16 cellular contexts compared by ENCODE assay signal in the genomic region with DNA sequence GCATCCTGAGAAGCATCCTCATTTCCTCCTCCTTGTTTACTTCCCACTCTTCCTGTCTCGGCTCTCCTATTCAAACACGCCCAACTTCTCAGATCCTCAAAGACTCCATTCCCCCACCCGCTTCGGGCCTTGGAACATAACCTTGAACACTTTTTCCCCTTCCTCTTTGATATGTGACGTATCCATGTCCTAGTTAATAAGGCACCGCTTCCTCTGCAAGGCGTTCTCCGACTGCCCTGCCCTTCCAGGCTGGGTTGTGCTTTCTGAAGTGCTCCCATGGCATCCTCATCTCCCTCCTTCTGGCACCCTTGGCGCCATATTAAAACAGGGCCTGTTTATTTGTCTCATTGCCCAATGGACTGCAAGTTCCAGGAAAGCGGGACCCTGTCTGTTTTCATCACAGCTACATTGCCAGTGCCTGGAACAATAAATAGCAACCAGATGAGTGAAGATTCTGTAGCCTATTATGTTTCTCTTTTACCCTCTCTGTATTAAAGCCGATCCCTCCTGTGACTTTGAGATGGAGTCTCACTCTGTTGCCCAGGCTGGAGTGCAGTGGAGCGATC.
DNase-seq lines count a peak whose midpoint lies in the region; ATAC-seq and TF ChIP-seq lines count a peak whose summit lies in the region.
"Had no signal": no experiment of that assay in that cellular context is flagged by ENCODE, and none has a peak within 500 bp of the region (broad histone marks: within the 10 kb centered on the region; RNA-seq: fewer than 3 reads in every experiment).

No MANE protein-coding gene starts in this region.

- H3K9me3 ChIP-seq in right atrium auricular region = no peaks in the 10 kb centered on the region
- no peaks in the 10 kb centered on the region for H3K9me3 ChIP-seq in naive thymus-derived CD4-positive, alpha-beta T cell (ENCODE audit: control insufficient read depth in 2 of 3, low read length in 3 of 3)
- no peaks in the 10 kb centered on the region for H3K9me3 ChIP-seq in upper lobe of right lung
- H3K9me3 ChIP-seq: heart left ventricle had no signal

- no peak for ATAC-seq in Right ventricle myocardium superior (ENCODE audit: poor library complexity)
- ATAC-seq in naive thymus-derived CD4-positive, alpha-beta T cell = no peak
- peak; percentile 43 for ATAC-seq in upper lobe of right lung

- H3K27ac ChIP-seq in right atrium auricular region = no peak overlapping the region
- H3K27ac ChIP-seq in naive thymus-derived CD4-positive, alpha-beta T cell (ENCODE audit: low read depth, low read length) = no peak overlapping the region
- peak overlapping the region; percentile 65 for H3K27ac ChIP-seq in upper lobe of right lung
- H3K27ac ChIP-seq: cardiac muscle cell, neural progenitor cell, PC-9 had no signal

- H3K27ac Mint-ChIP-seq in activated naive CD8-positive, alpha-beta T cell = peak overlapping the region; percentile 89
- peak overlapping the region in 8 of 9 donors; percentile 38 to 91 (median 85) for H3K27ac Mint-ChIP-seq in naive thymus-derived CD4-positive, alpha-beta T cell
- H3K27ac Mint-ChIP-seq: neural progenitor cell had no signal

- H3K4me3 ChIP-seq in right atrium auricular region (no peak overlapping the region), upper lobe of right lung (no peak overlapping the region)
- no peak overlapping the region for H3K4me3 ChIP-seq in naive thymus-derived CD4-positive, alpha-beta T cell (ENCODE audit: low read length)
- H3K4me3 ChIP-seq: cardiac muscle cell, heart left ventricle, neural progenitor cell, PC-9 had no signal

- peaks cover 18% of the 10 kb centered on the region for H3K36me3 ChIP-seq in right atrium auricular region
- H3K36me3 ChIP-seq in naive thymus-derived CD4-positive, alpha-beta T cell (ENCODE audit: control insufficient read depth in 2 of 3, insufficient read depth in 3 of 3, low read length in 3 of 3) = peaks cover 18 to 29% (median 26%) of the 10 kb centered on the region in 3 experiments
- H3K36me3 ChIP-seq in upper lobe of right lung = peaks cover 8% of the 10 kb centered on the region
- H3K36me3 ChIP-seq: cardiac muscle cell, neural progenitor cell had no signal

- H3K36me3 Mint-ChIP-seq in activated naive CD8-positive, alpha-beta T cell = peaks cover 23% of the 10 kb centered on the region
- H3K36me3 Mint-ChIP-seq in naive thymus-derived CD4-positive, alpha-beta T cell = peaks cover 3 to 53% (median 31%) of the 10 kb centered on the region in 5 donors

- no peak for TF ChIP-seq CTCF in right atrium auricular region (IDR thresholded peaks at IDR 0.05)
- no peak for TF ChIP-seq CTCF in upper lobe of right lung (IDR thresholded peaks at IDR 0.05)

- peaks cover 0 to 49% of the 10 kb centered on the region in 2 donors for H3K4me1 ChIP-seq in right atrium auricular region
- peaks cover 40 to 45% of the 10 kb centered on the region in 2 donors for H3K4me1 ChIP-seq in naive thymus-derived CD4-positive, alpha-beta T cell (ENCODE audit: control insufficient read depth in 2 of 2, insufficient read depth in 2 of 2, low read length in 2 of 2)
- H3K4me1 ChIP-seq in upper lobe of right lung = peaks cover 32% of the 10 kb centered on the region

- H3K9me3 Mint-ChIP-seq in activated naive CD8-positive, alpha-beta T cell (ENCODE audit: low read depth) = no peaks in the 10 kb centered on the region
- peaks cover 0 to 2% (median 0%) of the 10 kb centered on the region in 11 donors for H3K9me3 Mint-ChIP-seq in naive thymus-derived CD4-positive, alpha-beta T cell

- H3K4me1 Mint-ChIP-seq in activated naive CD8-positive, alpha-beta T cell (ENCODE audit: low read depth) = peaks cover 82% of the 10 kb centered on the region
- H3K4me1 Mint-ChIP-seq in naive thymus-derived CD4-positive, alpha-beta T cell = peaks cover 39 to 88% (median 79%) of the 10 kb centered on the region in 7 donors

- POLR2A ChIA-PET in naive thymus-derived CD4-positive, alpha-beta T cell (lab: Charles Lee) = interaction anchor here (0.7 to 1.4 kb wide), 2 partner anchors 145 to 153 kb away, joined by 3 to 4 read pairs; no protein-coding TSS in a partner anchor

- DNase-seq in right atrium auricular region (ENCODE audit: low spot score) = peak; percentile 54
- no peak for DNase-seq in Right ventricle myocardium superior
- DNase-seq in naive thymus-derived CD4-positive, alpha-beta T cell = no peak
- DNase-seq in upper lobe of right lung = no peak
- DNase-seq in ureter (ENCODE audit: low spot score) = no peak
- DNase-seq in NCI-H2171 (lab: John Stamatoyannopoulos, UW) = no peak
- DNase-seq: effector CD4-positive, alpha-beta T cell; NCI-H1436; NCI-H2171 treated with DMSO at 0.1 percent for 48 hours; NCI-H774; PC-9; retina had no signal

- no peaks in the 10 kb centered on the region for H3K27me3 Mint-ChIP-seq in activated naive CD8-positive, alpha-beta T cell
- H3K27me3 Mint-ChIP-seq in naive thymus-derived CD4-positive, alpha-beta T cell = no peaks in the 10 kb centered on the region

- no peaks in the 10 kb centered on the region for H3K27me3 ChIP-seq in right atrium auricular region
- H3K27me3 ChIP-seq in naive thymus-derived CD4-positive, alpha-beta T cell (ENCODE audit: control insufficient read depth in 2 of 2, insufficient read depth in 2 of 2, low read length in 2 of 2) = no peaks in the 10 kb centered on the region
- no peaks in the 10 kb centered on the region for H3K27me3 ChIP-seq in upper lobe of right lung
- H3K27me3 ChIP-seq: cardiac muscle cell, heart left ventricle, neural progenitor cell had no signal

- intact Hi-C loops in Right ventricle myocardium superior (cut with DNase I) (no loop called here), upper lobe of right lung (cut with DNase I) (no loop called here)
- intact Hi-C loops in naive thymus-derived CD4-positive, alpha-beta T cell (cut with micrococcal nuclease) = no loop called here

- CTCF ChIA-PET in naive thymus-derived CD4-positive, alpha-beta T cell (lab: Charles Lee) = interaction anchor here (0.6 to 1.4 kb wide), 3 partner anchors 8 to 322 kb away, joined by 3 to 7 read pairs (median 3); no protein-coding TSS in a partner anchor

- no peak overlapping the region for H3K4me3 Mint-ChIP-seq in activated naive CD8-positive, alpha-beta T cell
- peak overlapping the region in 3 of 10 donors; percentile 18 to 42 (median 38) for H3K4me3 Mint-ChIP-seq in naive thymus-derived CD4-positive, alpha-beta T cell
- H3K4me3 Mint-ChIP-seq: neural progenitor cell had no signal
